11 cellular contexts compared by ENCODE assay signal in genomic region chr20:22106308-22106938, GRCh38.
DNase-seq lines count a peak whose midpoint lies in the region; ATAC-seq and TF ChIP-seq lines count a peak whose summit lies in the region.
"Had no signal": no experiment of that assay in that cellular context is flagged by ENCODE, and none has a peak within 500 bp of the region (broad histone marks: within the 10 kb centered on the region; RNA-seq: fewer than 3 reads in every experiment).

No MANE protein-coding gene starts in this region.

- H3K9me3 ChIP-seq in SK-N-SH = no peaks in the 10 kb centered on the region
- H3K9me3 ChIP-seq in OCI-LY7 (ENCODE audit: low read length) = no peaks in the 10 kb centered on the region
- no peaks in the 10 kb centered on the region for H3K9me3 ChIP-seq in transverse colon
- H3K9me3 ChIP-seq: stomach had no signal

- TF ChIP-seq EP300 in SK-N-SH (IDR thresholded peaks at IDR 0.05; ENCODE audit: borderline replicate concordance in 1 of 2, low read depth in 1 of 2, low read length in 1 of 2) = no peak
- no peak for TF ChIP-seq EP300 in transverse colon (IDR thresholded peaks at IDR 0.05; ENCODE audit: low read depth)

- 0% methylated on average over 3 of the region's 3 CpGs for WGBS in SK-N-SH (ENCODE audit: low lambda C conversion rate)
- 80% methylated on average over 2 to 3 of the region's 3 CpGs for WGBS in transverse colon (ENCODE audit: low coverage in 1 of 2), 2 donors

- ATAC-seq in SK-N-SH treated with all-trans-retinoic acid at 6 μM for 48 hours (no peak), GM18517 (IDR thresholded peaks at IDR 0.05; ENCODE audit: unreplicated experiment) (no peak)

- intact Hi-C loops in OCI-LY7 (cut with micrococcal nuclease; ENCODE audit: unreplicated experiment) (loop anchor here (2.0 kb wide), 1 partner anchor 298 kb away; no protein-coding TSS in a partner anchor), transverse colon (cut with DNase I; ENCODE audit: low total_unique reads) (loop anchor here (5.0 kb wide), 1 partner anchor 299 kb away; no protein-coding TSS in a partner anchor)

- no peaks in the 10 kb centered on the region for H3K4me1 Mint-ChIP-seq in T-helper 2 cell treated with Interferon-gamma antibody and Interleukin-4, amounts not matched to agents 5 μg/mL and 100 μg/mL, for 36 hours (ENCODE audit: low read depth)
- H3K4me1 Mint-ChIP-seq: naive B cell had no signal

- TF ChIP-seq CTCF in SK-N-SH (IDR thresholded peaks at IDR 0.05) = peak; percentile 28; the same call in 1 of the 2 replicates
- peak; percentile 73 for TF ChIP-seq CTCF in OCI-LY7 (conservative IDR thresholded peaks at IDR 0.05; ENCODE audit: low read length)
- TF ChIP-seq CTCF in fibroblast of the aortic adventitia (IDR thresholded peaks at IDR 0.05; ENCODE audit: insufficient read depth, low read length) = peak; percentile 65
- peak in 3 of 5 experiments; percentile 33 to 54 (median 33) for TF ChIP-seq CTCF in transverse colon (IDR thresholded peaks at IDR 0.05)

- H3K4me3 ChIP-seq in SK-N-SH (ENCODE audit: low read depth in 2 of 2, low read length in 1 of 2) = peak overlapping the region in 1 of 2 experiments; percentile 26; a peak in 1 of 4 replicates
- no peak overlapping the region for H3K4me3 ChIP-seq in OCI-LY7 (ENCODE audit: low read depth, low read length, poor library complexity, severe bottlenecking)
- no peak overlapping the region for H3K4me3 ChIP-seq in fibroblast of the aortic adventitia (ENCODE audit: low read depth, low read length)
- H3K4me3 ChIP-seq in transverse colon = no peak overlapping the region
- H3K4me3 ChIP-seq: stomach had no signal

- H3K4me2 ChIP-seq in SK-N-SH = no peak overlapping the region
- H3K4me2 ChIP-seq in OCI-LY7 (ENCODE audit: low read length) = no peak overlapping the region

- H3K27me3 Mint-ChIP-seq in T-helper 2 cell treated with Interferon-gamma antibody and Interleukin-4, amounts not matched to agents 5 μg/mL and 100 μg/mL, for 36 hours (ENCODE audit: low read depth) = no peaks in the 10 kb centered on the region

- no peak overlapping the region for H3K27ac ChIP-seq in SK-N-SH (ENCODE audit: low read depth in 2 of 2, low read length in 1 of 2)
- H3K27ac ChIP-seq in OCI-LY7 (ENCODE audit: low read depth, low read length, poor library complexity, severe bottlenecking) = no peak overlapping the region
- H3K27ac ChIP-seq in transverse colon = no peak overlapping the region
- H3K27ac ChIP-seq: stomach had no signal

- no peaks in the 10 kb centered on the region for H3K36me3 Mint-ChIP-seq in T-helper 2 cell treated with Interferon-gamma antibody and Interleukin-4, amounts not matched to agents 5 μg/mL and 100 μg/mL, for 36 hours (ENCODE audit: low read depth)

- H3K4me3 Mint-ChIP-seq in T-helper 2 cell treated with Interferon-gamma antibody and Interleukin-4, amounts not matched to agents 5 μg/mL and 100 μg/mL, for 36 hours = no peak overlapping the region
- H3K4me3 Mint-ChIP-seq: naive B cell had no signal

- TF ChIP-seq POLR2A in transverse colon (IDR thresholded peaks at IDR 0.05) = no peak

- CTCF ChIA-PET in SK-N-SH (lab: Yijun Ruan, JAX) (interaction anchor here (0.6 to 2.1 kb wide), 13 partner anchors 9 to 403 kb away, joined by 3 to 13 read pairs (median 3); no protein-coding TSS in a partner anchor), OCI-LY7 (lab: Charles Lee; ENCODE audit: unreplicated experiment) (interaction anchor here (0.5 kb wide), 1 partner anchor 464 kb away, joined by 3 read pairs; no protein-coding TSS in a partner anchor)

- H3K27me3 ChIP-seq in SK-N-SH (ENCODE audit: insufficient read depth) (no peaks in the 10 kb centered on the region), transverse colon (no peaks in the 10 kb centered on the region)
- H3K27me3 ChIP-seq: stomach had no signal

- no peaks in the 10 kb centered on the region for H3F3A ChIP-seq in SK-N-SH (replicated peaks; ENCODE audit: insufficient read depth)

- H2AFZ ChIP-seq in SK-N-SH (ENCODE audit: low read depth) (no peak overlapping the region), OCI-LY7 (ENCODE audit: low read length) (no peak overlapping the region)

- DNase-seq in SK-N-SH (peak; percentile 11), OCI-LY7 (ENCODE audit: low spot score) (peak; percentile 18), fibroblast of the aortic adventitia (ENCODE audit: low read depth) (peak; percentile 75), transverse colon (no peak), 8988T (no peak)
- no peak for DNase-seq in T-helper 2 cell treated with Interferon-gamma antibody and Interleukin-4, amounts not matched to agents 5 μg/mL and 100 μg/mL, for 36 hours (ENCODE audit: low spot score)
- DNase-seq: central memory CD4-positive, alpha-beta T cell; naive B cell; stomach had no signal

- no peak overlapping the region for H3K27ac Mint-ChIP-seq in T-helper 2 cell treated with Interferon-gamma antibody and Interleukin-4, amounts not matched to agents 5 μg/mL and 100 μg/mL, for 36 hours
- H3K27ac Mint-ChIP-seq: naive B cell had no signal

- BruUV-seq in OCI-LY7 (replicated peaks; lab: Mats Ljungman, UMichigan) = no TSS peak

- H3K9ac ChIP-seq in SK-N-SH = no peak overlapping the region

- H4K20me1 ChIP-seq in SK-N-SH (ENCODE audit: insufficient read depth) (no peaks in the 10 kb centered on the region), OCI-LY7 (ENCODE audit: insufficient read depth, low read length) (no peaks in the 10 kb centered on the region)

- H3K9me3 Mint-ChIP-seq in T-helper 2 cell treated with Interferon-gamma antibody and Interleukin-4, amounts not matched to agents 5 μg/mL and 100 μg/mL, for 36 hours = peaks cover 51% of the 10 kb centered on the region

- POLR2A ChIA-PET in SK-N-SH (lab: Yijun Ruan, JAX) = no interaction called here
- POLR2A ChIA-PET in OCI-LY7 (lab: Charles Lee) = no interaction called here

- peak; percentile 65 for TF ChIP-seq RAD21 in SK-N-SH (IDR thresholded peaks at IDR 0.05; ENCODE audit: low read length)

- H3K9me2 ChIP-seq in SK-N-SH (no peaks in the 10 kb centered on the region), OCI-LY7 (ENCODE audit: insufficient read depth, low read length) (no peaks in the 10 kb centered on the region)

- H3K79me2 ChIP-seq in SK-N-SH (ENCODE audit: insufficient read depth) (no peaks in the 10 kb centered on the region), OCI-LY7 (ENCODE audit: insufficient read depth, low read depth, low read length) (no peaks in the 10 kb centered on the region)

- H3K36me3 ChIP-seq in SK-N-SH (replicated peaks in 1 of 2; ENCODE audit: control insufficient read depth in 1 of 2, insufficient read depth in 2 of 2, low read length in 1 of 2) (no peaks in the 10 kb centered on the region), OCI-LY7 (ENCODE audit: insufficient read depth, low read length) (no peaks in the 10 kb centered on the region), transverse colon (no peaks in the 10 kb centered on the region)
- H3K36me3 ChIP-seq: stomach had no signal

- in situ Hi-C loops in transverse colon (cut with MboI; ENCODE audit: low pct_ligation_motif_present in 1 of 4, low pct_unique_long_range_greater_than_20kb in 1 of 4, low sequenced_read_pairs in 3 of 4) = loop anchor here in 1 of 4 donors (25.0 kb wide), 1 partner anchor 94 kb away; no protein-coding TSS in a partner anchor

- H3K4me1 ChIP-seq in SK-N-SH (ENCODE audit: control insufficient read depth in 1 of 2, insufficient read depth in 2 of 2, low read depth in 1 of 2, low read length in 1 of 2) (no peaks in the 10 kb centered on the region), OCI-LY7 (ENCODE audit: insufficient read depth, low read length, poor library complexity, severe bottlenecking) (no peaks in the 10 kb centered on the region), transverse colon (no peaks in the 10 kb centered on the region)
- H3K4me1 ChIP-seq: stomach had no signal

TF ChIP-seq in SK-N-SH, 30 proteins besides CTCF, POLR2A, EP300 and RAD21 (continues in another document):
- no peak for TF ChIP-seq JUND (IDR thresholded peaks at IDR 0.05)
- TF ChIP-seq EZH2phosphoT487 (IDR thresholded peaks at IDR 0.05; ENCODE audit: borderline replicate concordance, low read depth) = no peak
- TF ChIP-seq MXI1 (IDR thresholded peaks at IDR 0.05; ENCODE audit: low read depth, low read length) = no peak
- no peak for TF ChIP-seq GABPA (IDR thresholded peaks at IDR 0.05; ENCODE audit: low read depth)
- TF ChIP-seq RXRA (IDR thresholded peaks at IDR 0.05; ENCODE audit: borderline replicate concordance, low read depth) = no peak

TF ChIP-seq in SK-N-SH treated with all-trans-retinoic acid at 6 μM for 48 hours, 23 proteins besides CTCF, POLR2A, EP300 and RAD21 (continues in another document):
- TF ChIP-seq GLIS3 (CRISPR knock-in tag; IDR thresholded peaks at IDR 0.05) (no peak), ISL1 (CRISPR knock-in tag; IDR thresholded peaks at IDR 0.05) (no peak), CSRNP3 (CRISPR knock-in tag; IDR thresholded peaks at IDR 0.05) (no peak)

Comparison
In these comparisons a context has a peak if more than half of its experiments do, and no peak if none do; other contexts are left out.
1. DNase-seq: peak in SK-N-SH (single experiment), OCI-LY7 (single experiment) and fibroblast of the aortic adventitia (single experiment); none in transverse colon (single experiment), 8988T (single experiment) and T-helper 2 cell treated with Interferon-gamma antibody and Interleukin-4, amounts not matched to agents 5 μg/mL and 100 μg/mL, for 36 hours (single experiment).
2. Peak in every context shown above with its lines, with median percentiles within 50 percentile points of each other: CTCF ChIP-seq.